ENCODE assay signal across 30 cellular contexts in the genomic region with DNA sequence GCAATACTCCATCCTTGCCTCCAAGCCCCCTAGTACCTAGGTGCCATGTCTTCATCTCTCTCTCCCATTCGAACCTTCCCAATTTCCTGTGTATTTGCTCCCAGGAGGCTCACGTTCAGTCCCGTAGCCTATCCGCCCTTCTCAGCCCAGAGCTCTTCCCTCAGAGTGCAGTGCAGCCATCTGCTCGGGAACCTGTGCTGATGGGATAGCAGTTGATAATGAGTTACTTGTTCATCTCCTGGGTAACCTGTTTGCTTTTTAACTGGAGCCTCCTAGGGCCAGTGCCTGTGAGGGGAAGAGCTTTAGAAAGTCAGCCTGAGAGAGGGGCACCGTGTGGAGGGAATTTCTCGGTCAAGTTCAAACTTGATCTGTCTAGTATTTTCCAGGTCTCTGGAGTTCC.
"Had no signal": no experiment of that assay in that cellular context is flagged by ENCODE, and none has a peak within 500 bp of the region (broad histone marks: within the 10 kb centered on the region; RNA-seq: fewer than 3 reads in every experiment).

No MANE protein-coding gene starts in this region.

- H3K36me3 Mint-ChIP-seq: immature natural killer cell; mesothelial cell of epicardium; naive B cell; natural killer cell treated with Interleukin-12 subunit alpha and Interleukin-12 subunit beta and Interleukin-15 and Interleukin-18, amount 100 ng/mL, for 72 hours had no signal

- ATAC-seq: foreskin keratinocyte; gastroesophageal sphincter; left lobe of liver; mucosa of descending colon; natural killer cell treated with Interleukin-12 subunit alpha and Interleukin-12 subunit beta and Interleukin-15 and Interleukin-18, amount 100 ng/mL, for 72 hours; sciatic nerve; stimulated activated naive CD8-positive, alpha-beta T cell treated with anti-CD3 and anti-CD28 coated beads, Interleukin-15, amount 100 ng/mL, for 72 hours had no signal

- H3K36me3 ChIP-seq: esophagus muscularis mucosa, gastroesophageal sphincter, neutrophil, prostate gland, right atrium auricular region, suprapubic skin, transverse colon had no signal

- H3K4me3 ChIP-seq: esophagus muscularis mucosa, gastroesophageal sphincter, mucosa of descending colon, prostate gland, right atrium auricular region, smooth muscle cell, suprapubic skin, transverse colon had no signal

- FAIRE-seq: colon, endothelial cell of umbilical vein, keratinocyte had no signal

- H3K27ac ChIP-seq: esophagus muscularis mucosa, foreskin keratinocyte, gastroesophageal sphincter, neutrophil, prostate gland, right atrium auricular region, suprapubic skin, transverse colon had no signal

- H3K4me3 Mint-ChIP-seq: dendritic cell treated with granulocyte-macrophage colony-stimulating factor and Interleukin-4, amounts not matched to agents 40 ng/mL and 50 ng/mL, for 4 days; immature natural killer cell; mesothelial cell of epicardium; naive B cell; natural killer cell treated with Interleukin-12 subunit alpha and Interleukin-12 subunit beta and Interleukin-15 and Interleukin-18, amount 100 ng/mL, for 72 hours; neural crest cell; stimulated activated naive CD8-positive, alpha-beta T cell treated with anti-CD3 and anti-CD28 coated beads, Interleukin-15, amount 100 ng/mL, for 72 hours had no signal

- H3K27ac Mint-ChIP-seq: dendritic cell treated with granulocyte-macrophage colony-stimulating factor and Interleukin-4, amounts not matched to agents 40 ng/mL and 50 ng/mL, for 4 days; immature natural killer cell; mesothelial cell of epicardium; naive B cell; natural killer cell treated with Interleukin-12 subunit alpha and Interleukin-12 subunit beta and Interleukin-15 and Interleukin-18, amount 100 ng/mL, for 72 hours; stimulated activated naive CD8-positive, alpha-beta T cell treated with anti-CD3 and anti-CD28 coated beads, Interleukin-15, amount 100 ng/mL, for 72 hours had no signal

- H3K9me3 Mint-ChIP-seq: dendritic cell treated with granulocyte-macrophage colony-stimulating factor and Interleukin-4, amounts not matched to agents 40 ng/mL and 50 ng/mL, for 4 days; immature natural killer cell; mesothelial cell of epicardium; naive B cell; natural killer cell treated with Interleukin-12 subunit alpha and Interleukin-12 subunit beta and Interleukin-15 and Interleukin-18, amount 100 ng/mL, for 72 hours; neural crest cell; stimulated activated naive CD8-positive, alpha-beta T cell treated with anti-CD3 and anti-CD28 coated beads, Interleukin-15, amount 100 ng/mL, for 72 hours had no signal

- H3K4me1 Mint-ChIP-seq: mesothelial cell of epicardium; naive B cell; neural crest cell; stimulated activated naive CD8-positive, alpha-beta T cell treated with anti-CD3 and anti-CD28 coated beads, Interleukin-15, amount 100 ng/mL, for 72 hours had no signal

- H3K9me3 ChIP-seq: esophagus muscularis mucosa, gastroesophageal sphincter, mucosa of descending colon, neutrophil, prostate gland, right atrium auricular region, suprapubic skin, transverse colon had no signal

- H3K27me3 ChIP-seq: right atrium auricular region, transverse colon had no signal

- DNase-seq: effector CD8-positive, alpha-beta T cell; foreskin keratinocyte; hypothalamus; immature natural killer cell; mesenchymal stem cell; mucosa of descending colon; naive B cell; stimulated activated CD4-positive, alpha-beta T cell treated with anti-CD3 and anti-CD28 coated beads, Interleukin-12 subunit alpha, Interleukin-12 subunit beta, amount 100 ng/mL, for 4 hours; stimulated activated CD4-positive, alpha-beta T cell treated with anti-CD3 and anti-CD28 coated beads, Interleukin-1b, Interleukin-23, amount 100 ng/mL, for 48 hours; stimulated activated CD4-positive, alpha-beta T cell treated with anti-CD3 and anti-CD28 coated beads, Interleukin-4, amount 100 ng/mL, for 1 hour; stimulated activated CD8-positive, alpha-beta memory T cell treated with anti-CD3 and anti-CD28 coated beads, Interleukin-4, amount 100 ng/mL, for 48 hours; stimulated activated naive CD4-positive, alpha-beta T cell; stimulated activated naive CD8-positive, alpha-beta T cell treated with anti-CD3 and anti-CD28 coated beads, Interleukin-15, amount 100 ng/mL, for 72 hours; transverse colon had no signal

- H3K4me1 ChIP-seq: esophagus muscularis mucosa, foreskin keratinocyte, gastroesophageal sphincter, prostate gland, right atrium auricular region, suprapubic skin, transverse colon had no signal
